1 cellular context compared by ENCODE assay signal in genomic region chr1:154973344-154974085, GRCh38.
TF ChIP-seq lines count a peak whose summit lies in the region.

No MANE protein-coding gene starts in this region.

TF ChIP-seq in HepG2, 621 proteins besides CTCF, POLR2A, EP300 and RAD21 (continued from another document and continues in another):
- TF ChIP-seq TRIM22 (IDR thresholded peaks at IDR 0.05) = no peak
- TF ChIP-seq, protein P1, sequence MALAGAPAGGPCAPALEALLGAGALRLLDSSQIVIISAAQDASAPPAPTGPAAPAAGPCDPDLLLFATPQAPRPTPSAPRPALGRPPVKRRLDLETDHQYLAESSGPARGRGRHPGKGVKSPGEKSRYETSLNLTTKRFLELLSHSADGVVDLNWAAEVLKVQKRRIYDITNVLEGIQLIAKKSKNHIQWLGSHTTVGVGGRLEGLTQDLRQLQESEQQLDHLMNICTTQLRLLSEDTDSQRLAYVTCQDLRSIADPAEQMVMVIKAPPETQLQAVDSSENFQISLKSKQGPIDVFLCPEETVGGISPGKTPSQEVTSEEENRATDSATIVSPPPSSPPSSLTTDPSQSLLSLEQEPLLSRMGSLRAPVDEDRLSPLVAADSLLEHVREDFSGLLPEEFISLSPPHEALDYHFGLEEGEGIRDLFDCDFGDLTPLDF (CRISPR knock-in tag; IDR thresholded peaks at IDR 0.05) = no peak
- TF ChIP-seq, protein P2, sequence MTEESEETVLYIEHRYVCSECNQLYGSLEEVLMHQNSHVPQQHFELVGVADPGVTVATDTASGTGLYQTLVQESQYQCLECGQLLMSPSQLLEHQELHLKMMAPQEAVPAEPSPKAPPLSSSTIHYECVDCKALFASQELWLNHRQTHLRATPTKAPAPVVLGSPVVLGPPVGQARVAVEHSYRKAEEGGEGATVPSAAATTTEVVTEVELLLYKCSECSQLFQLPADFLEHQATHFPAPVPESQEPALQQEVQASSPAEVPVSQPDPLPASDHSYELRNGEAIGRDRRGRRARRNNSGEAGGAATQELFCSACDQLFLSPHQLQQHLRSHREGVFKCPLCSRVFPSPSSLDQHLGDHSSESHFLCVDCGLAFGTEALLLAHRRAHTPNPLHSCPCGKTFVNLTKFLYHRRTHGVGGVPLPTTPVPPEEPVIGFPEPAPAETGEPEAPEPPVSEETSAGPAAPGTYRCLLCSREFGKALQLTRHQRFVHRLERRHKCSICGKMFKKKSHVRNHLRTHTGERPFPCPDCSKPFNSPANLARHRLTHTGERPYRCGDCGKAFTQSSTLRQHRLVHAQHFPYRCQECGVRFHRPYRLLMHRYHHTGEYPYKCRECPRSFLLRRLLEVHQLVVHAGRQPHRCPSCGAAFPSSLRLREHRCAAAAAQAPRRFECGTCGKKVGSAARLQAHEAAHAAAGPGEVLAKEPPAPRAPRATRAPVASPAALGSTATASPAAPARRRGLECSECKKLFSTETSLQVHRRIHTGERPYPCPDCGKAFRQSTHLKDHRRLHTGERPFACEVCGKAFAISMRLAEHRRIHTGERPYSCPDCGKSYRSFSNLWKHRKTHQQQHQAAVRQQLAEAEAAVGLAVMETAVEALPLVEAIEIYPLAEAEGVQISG (CRISPR knock-in tag; IDR thresholded peaks at IDR 0.05) = no peak
- TF ChIP-seq ZSCAN12 (CRISPR knock-in tag; IDR thresholded peaks at IDR 0.05) = no peak
- TF ChIP-seq FOXA3 (CRISPR knock-in tag; IDR thresholded peaks at IDR 0.05) = peak; percentile 38; the same call in 1 of the 2 replicates
- TF ChIP-seq MBD4 (IDR thresholded peaks at IDR 0.05; ENCODE audit: borderline replicate concordance, low read length) = no peak
- no peak for TF ChIP-seq ZNF720 (CRISPR knock-in tag; IDR thresholded peaks at IDR 0.05)
- TF ChIP-seq SMARCE1 (IDR thresholded peaks at IDR 0.05; ENCODE audit: borderline replicate concordance) = no peak
- TF ChIP-seq, protein P3, sequence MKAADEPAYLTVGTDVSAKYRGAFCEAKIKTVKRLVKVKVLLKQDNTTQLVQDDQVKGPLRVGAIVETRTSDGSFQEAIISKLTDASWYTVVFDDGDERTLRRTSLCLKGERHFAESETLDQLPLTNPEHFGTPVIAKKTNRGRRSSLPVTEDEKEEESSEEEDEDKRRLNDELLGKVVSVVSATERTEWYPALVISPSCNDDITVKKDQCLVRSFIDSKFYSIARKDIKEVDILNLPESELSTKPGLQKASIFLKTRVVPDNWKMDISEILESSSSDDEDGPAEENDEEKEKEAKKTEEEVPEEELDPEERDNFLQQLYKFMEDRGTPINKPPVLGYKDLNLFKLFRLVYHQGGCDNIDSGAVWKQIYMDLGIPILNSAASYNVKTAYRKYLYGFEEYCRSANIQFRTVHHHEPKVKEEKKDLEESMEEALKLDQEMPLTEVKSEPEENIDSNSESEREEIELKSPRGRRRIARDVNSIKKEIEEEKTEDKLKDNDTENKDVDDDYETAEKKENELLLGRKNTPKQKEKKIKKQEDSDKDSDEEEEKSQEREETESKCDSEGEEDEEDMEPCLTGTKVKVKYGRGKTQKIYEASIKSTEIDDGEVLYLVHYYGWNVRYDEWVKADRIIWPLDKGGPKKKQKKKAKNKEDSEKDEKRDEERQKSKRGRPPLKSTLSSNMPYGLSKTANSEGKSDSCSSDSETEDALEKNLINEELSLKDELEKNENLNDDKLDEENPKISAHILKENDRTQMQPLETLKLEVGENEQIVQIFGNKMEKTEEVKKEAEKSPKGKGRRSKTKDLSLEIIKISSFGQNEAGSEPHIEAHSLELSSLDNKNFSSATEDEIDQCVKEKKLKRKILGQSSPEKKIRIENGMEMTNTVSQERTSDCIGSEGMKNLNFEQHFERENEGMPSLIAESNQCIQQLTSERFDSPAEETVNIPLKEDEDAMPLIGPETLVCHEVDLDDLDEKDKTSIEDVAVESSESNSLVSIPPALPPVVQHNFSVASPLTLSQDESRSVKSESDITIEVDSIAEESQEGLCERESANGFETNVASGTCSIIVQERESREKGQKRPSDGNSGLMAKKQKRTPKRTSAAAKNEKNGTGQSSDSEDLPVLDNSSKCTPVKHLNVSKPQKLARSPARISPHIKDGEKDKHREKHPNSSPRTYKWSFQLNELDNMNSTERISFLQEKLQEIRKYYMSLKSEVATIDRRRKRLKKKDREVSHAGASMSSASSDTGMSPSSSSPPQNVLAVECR (CRISPR knock-in tag; IDR thresholded peaks at IDR 0.05; ENCODE audit: borderline replicate concordance) = no peak; the same call in 1 of the 2 replicates
- TF ChIP-seq GMEB2 (CRISPR knock-in tag; IDR thresholded peaks at IDR 0.05; ENCODE audit: low read depth) = no peak
- no peak for TF ChIP-seq ZNF143 (CRISPR knock-in tag; IDR thresholded peaks at IDR 0.05)
- TF ChIP-seq, protein P4, sequence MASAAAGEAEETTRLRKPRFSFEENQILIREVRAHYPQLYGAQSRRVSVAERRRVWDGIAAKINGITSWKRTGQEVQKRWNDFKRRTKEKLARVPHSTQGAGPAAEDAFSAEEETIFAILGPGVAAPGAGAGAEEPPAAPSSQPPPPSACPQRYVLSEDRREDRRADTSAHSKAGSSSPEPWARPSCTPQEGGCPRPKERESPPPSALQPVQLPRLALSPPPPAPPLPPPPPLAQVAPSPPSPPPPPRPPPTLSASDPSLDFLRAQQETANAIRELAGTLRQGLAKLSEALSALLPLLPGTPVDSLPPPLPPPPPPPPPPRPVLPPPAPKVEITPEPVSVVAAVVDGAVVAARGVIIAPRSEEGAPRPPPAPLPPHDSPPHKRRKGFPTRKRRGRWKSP (CRISPR knock-in tag; IDR thresholded peaks at IDR 0.05) = no peak
- no peak for TF ChIP-seq GMEB1 (CRISPR knock-in tag; IDR thresholded peaks at IDR 0.05; ENCODE audit: borderline replicate concordance)
- TF ChIP-seq RXRB (CRISPR knock-in tag; IDR thresholded peaks at IDR 0.05; ENCODE audit: borderline replicate concordance) = peak; percentile 83
- no peak for TF ChIP-seq ZNF12 (CRISPR knock-in tag; IDR thresholded peaks at IDR 0.05)
- TF ChIP-seq, protein P5, sequence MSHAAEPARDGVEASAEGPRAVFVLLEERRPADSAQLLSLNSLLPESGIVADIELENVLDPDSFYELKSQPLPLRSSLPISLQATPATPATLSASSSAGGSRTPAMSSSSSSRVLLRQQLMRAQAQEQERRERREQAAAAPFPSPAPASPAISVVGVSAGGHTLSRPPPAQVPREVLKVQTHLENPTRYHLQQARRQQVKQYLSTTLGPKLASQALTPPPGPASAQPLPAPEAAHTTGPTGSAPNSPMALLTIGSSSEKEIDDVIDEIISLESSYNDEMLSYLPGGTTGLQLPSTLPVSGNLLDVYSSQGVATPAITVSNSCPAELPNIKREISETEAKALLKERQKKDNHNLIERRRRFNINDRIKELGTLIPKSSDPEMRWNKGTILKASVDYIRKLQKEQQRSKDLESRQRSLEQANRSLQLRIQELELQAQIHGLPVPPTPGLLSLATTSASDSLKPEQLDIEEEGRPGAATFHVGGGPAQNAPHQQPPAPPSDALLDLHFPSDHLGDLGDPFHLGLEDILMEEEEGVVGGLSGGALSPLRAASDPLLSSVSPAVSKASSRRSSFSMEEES (CRISPR knock-in tag; IDR thresholded peaks at IDR 0.05) = 0 out of 2 replicates have a peak, but pooled peaks have one; percentile 14
- TF ChIP-seq MED8 (CRISPR knock-in tag; IDR thresholded peaks at IDR 0.05; ENCODE audit: insufficient replicate concordance) = no peak
- TF ChIP-seq ZNF75D (CRISPR knock-in tag; IDR thresholded peaks at IDR 0.05; ENCODE audit: borderline replicate concordance) = no peak
- no peak for TF ChIP-seq FLYWCH1 (CRISPR knock-in tag; IDR thresholded peaks at IDR 0.05)
- no peak for TF ChIP-seq ZNF83 (CRISPR knock-in tag; IDR thresholded peaks at IDR 0.05; ENCODE audit: borderline replicate concordance)
- no peak for TF ChIP-seq NONO (IDR thresholded peaks at IDR 0.05)
- peak; percentile 14; the same call in 1 of the 2 replicates for TF ChIP-seq NONO (CRISPR knock-in tag; conservative IDR thresholded peaks at IDR 0.05)
- TF ChIP-seq HHEX (CRISPR knock-in tag; IDR thresholded peaks at IDR 0.05) = no peak
- no peak for TF ChIP-seq ZNF556 (CRISPR knock-in tag; IDR thresholded peaks at IDR 0.05; ENCODE audit: borderline replicate concordance)
- no peak for TF ChIP-seq AKAP8 (CRISPR knock-in tag; IDR thresholded peaks at IDR 0.05)
- TF ChIP-seq ZNF569 (CRISPR knock-in tag; IDR thresholded peaks at IDR 0.05; ENCODE audit: borderline replicate concordance) = no peak
- TF ChIP-seq SMC3 (IDR thresholded peaks at IDR 0.05; ENCODE audit: low read length) = no peak
- no peak for TF ChIP-seq ZBTB21 (CRISPR knock-in tag; IDR thresholded peaks at IDR 0.05)
- TF ChIP-seq XRCC5 (optimal IDR thresholded peaks at IDR 0.05; ENCODE audit: low read length) = no peak
- no peak for TF ChIP-seq REL (CRISPR knock-in tag; conservative IDR thresholded peaks at IDR 0.05)
- peak; percentile 12; the same call in 1 of the 2 replicates for TF ChIP-seq ZNF788 (CRISPR knock-in tag; IDR thresholded peaks at IDR 0.05; ENCODE audit: borderline replicate concordance)
- TF ChIP-seq CBX5 (CRISPR knock-in tag; IDR thresholded peaks at IDR 0.05; ENCODE audit: borderline replicate concordance) = no peak
- no peak for TF ChIP-seq ZBTB38 (CRISPR knock-in tag; IDR thresholded peaks at IDR 0.05)
- TF ChIP-seq SMYD3 (CRISPR knock-in tag; IDR thresholded peaks at IDR 0.05) = no peak
- no peak for TF ChIP-seq NR2C2 (CRISPR knock-in tag; IDR thresholded peaks at IDR 0.05; ENCODE audit: borderline replicate concordance)
- no peak for TF ChIP-seq ZNF382 (CRISPR knock-in tag; IDR thresholded peaks at IDR 0.05; ENCODE audit: borderline replicate concordance)
- no peak for TF ChIP-seq NFAT5 (CRISPR knock-in tag; IDR thresholded peaks at IDR 0.05)
- no peak for TF ChIP-seq TBP (CRISPR knock-in tag; IDR thresholded peaks at IDR 0.05)
- TF ChIP-seq SAP130 (CRISPR knock-in tag; IDR thresholded peaks at IDR 0.05; ENCODE audit: low read depth) = peak; percentile 84
